9 cellular contexts compared by ENCODE assay signal in genomic region chr1:209783338-209783737, GRCh38. TPM values are rescaled to one million over a fixed set of nuclear protein-coding genes. Genes with fewer than 3 reads are reported as not detected.
A peak's percentile ranks its signal among the peaks of the same experiment; 100 is the strongest.
DNase-seq lines count a peak whose midpoint lies in the region; ATAC-seq and TF ChIP-seq lines count a peak whose summit lies in the region.
"Had no signal": no experiment of that assay in that cellular context is flagged by ENCODE, and none has a peak within 500 bp of the region (broad histone marks: within the 10 kb centered on the region; RNA-seq: fewer than 3 reads in every experiment).

No MANE protein-coding gene starts in this region.

- no peaks in the 10 kb centered on the region for H3K9me3 ChIP-seq in NT2/D1 (ENCODE audit: insufficient read depth, low read length)
- H3K9me3 ChIP-seq in endocrine pancreas (ENCODE audit: control insufficient read depth, low read length) = no peaks in the 10 kb centered on the region
- H3K9me3 ChIP-seq in psoas muscle = no peaks in the 10 kb centered on the region

- peaks cover 16% of the 10 kb centered on the region for H3K36me3 ChIP-seq in NT2/D1 (ENCODE audit: insufficient read depth, insufficient read length, low read length)
- no peaks in the 10 kb centered on the region for H3K36me3 ChIP-seq in endocrine pancreas (ENCODE audit: control insufficient read depth, insufficient read depth, low read length)
- peaks cover 0 to 4% of the 10 kb centered on the region in 2 donors for H3K36me3 ChIP-seq in psoas muscle (ENCODE audit: insufficient read depth in 1 of 2, low read depth in 1 of 2)

- H3K27me3 ChIP-seq in NT2/D1 (ENCODE audit: insufficient read depth, insufficient read length) (no peaks in the 10 kb centered on the region), endocrine pancreas (ENCODE audit: control insufficient read depth, insufficient read depth, low read length) (no peaks in the 10 kb centered on the region), psoas muscle (ENCODE audit: insufficient read depth in 3 of 3, low read length in 2 of 3) (peaks cover 0 to 12% (median 4%) of the 10 kb centered on the region in 3 donors)

- DNase-seq in NCI-H82 (lab: John Stamatoyannopoulos, UW) (peak; percentile 56), NCI-H82 treated with DMSO at 0.1 percent for 48 hours (lab: John Stamatoyannopoulos, UW; ENCODE audit: unreplicated experiment) (no peak), NT2/D1 (ENCODE audit: low read depth, low spot score) (no peak), psoas muscle (no peak), NCI-H2081 (lab: John Stamatoyannopoulos, UW) (no peak), LoVo (ENCODE audit: low spot score) (no peak)
- DNase-seq: NCI-H1436 had no signal

- H3K4me1 ChIP-seq in NT2/D1 (ENCODE audit: insufficient read depth, insufficient read length) (no peaks in the 10 kb centered on the region), endocrine pancreas (ENCODE audit: control insufficient read depth, insufficient read depth, low read length) (peaks cover 5% of the 10 kb centered on the region), psoas muscle (peaks cover 11% of the 10 kb centered on the region)

- TF ChIP-seq CTCF in psoas muscle (IDR thresholded peaks at IDR 0.05) = no peak

- intact Hi-C loops in psoas muscle (cut with DNase I) = no loop called here

- H3K9ac ChIP-seq in NT2/D1 (ENCODE audit: insufficient read length, low read depth) = peak overlapping the region; percentile 92
- H3K9ac ChIP-seq in endocrine pancreas (ENCODE audit: control insufficient read depth, insufficient read depth, low read length) = peak overlapping the region; percentile 47

- H3K4me3 ChIP-seq in NT2/D1 (ENCODE audit: insufficient read length, low read depth) (peak overlapping the region; percentile 75), endocrine pancreas (ENCODE audit: control insufficient read depth, insufficient read depth, low read length) (peak overlapping the region; percentile 80), psoas muscle (peak overlapping the region; percentile 86)

- ATAC-seq in psoas muscle (no peak), HG03378 (IDR thresholded peaks at IDR 0.05; ENCODE audit: unreplicated experiment) (no peak)

- 28 to 46% (median 34%) methylated on average over 4 of the region's 4 CpGs for WGBS in psoas muscle, 3 donors

- no peak overlapping the region for H3K27ac ChIP-seq in psoas muscle

RNA-seq across cellular contexts. Expression of gene C1orf74, which starts 1.0 kb away (rescaled TPM):
- 1 to 10 TPM in 2 of 4 donors, under 1 TPM in 2; 0.54 to 1.4 (median 0.99) TPM for total RNA-seq in psoas muscle
- polyA plus RNA-seq in psoas muscle = 1 to 10 TPM in 2 of 3 donors, under 1 TPM in 1; 0.45 to 1.8 (median 1.6) TPM

RNA-seq across cellular contexts. Expression of gene IRF6, which starts 22.6 kb away (rescaled TPM):
- 1 to 10 TPM in 2 of 4 donors, under 1 TPM in 1, not detected in 1; 0.32 to 5.1 (median 1.1) TPM for total RNA-seq in psoas muscle
- polyA plus RNA-seq in psoas muscle = under 1 TPM; 0.26 to 0.42 (median 0.31) TPM

RNA-seq across cellular contexts. Expression of gene TRAF3IP3, which starts 27.5 kb away (rescaled TPM):
- 1 to 10 TPM in 3 of 4 donors, under 1 TPM in 1; 0.84 to 2.0 (median 1.8) TPM for total RNA-seq in psoas muscle
- polyA plus RNA-seq in psoas muscle = under 1 TPM; 0.23 to 0.35 (median 0.27) TPM

RNA-seq across cellular contexts. Expression of gene UTP25, which starts 44.4 kb away (rescaled TPM):
- 1 to 10 TPM; 3.2 to 5.4 (median 4.2) TPM for total RNA-seq in psoas muscle
- 1 to 10 TPM; 1.9 to 5.2 (median 3.9) TPM for polyA plus RNA-seq in psoas muscle
